Comparison of ENCODE assay signal across 1 cellular context in the genomic region with DNA sequence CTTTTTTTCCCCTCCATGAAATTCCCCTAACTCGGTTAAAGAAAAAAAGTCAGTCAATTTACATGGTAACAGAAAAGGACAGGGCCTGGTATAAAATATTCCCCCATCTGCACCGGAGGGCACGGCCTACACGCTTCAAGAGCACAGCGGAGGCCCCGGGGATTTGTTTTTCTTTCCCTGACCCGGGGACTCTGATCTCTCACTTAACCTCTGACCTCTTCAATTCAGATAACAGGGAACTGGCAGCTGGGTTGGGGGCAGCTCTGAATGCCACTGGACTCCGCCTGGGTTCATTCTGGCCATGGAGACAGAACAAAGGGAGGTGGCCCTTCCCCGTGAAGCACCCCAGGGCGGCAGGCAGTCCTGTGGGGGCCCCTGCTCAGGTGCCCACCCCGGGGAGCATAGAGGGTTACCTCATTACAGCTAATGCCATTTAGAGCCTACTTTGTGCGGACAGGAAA.
TF ChIP-seq lines count a peak whose summit lies in the region.

No MANE protein-coding gene starts in this region.

TF ChIP-seq in HepG2, 621 proteins besides CTCF, POLR2A, EP300 and RAD21 (continued from another document and continues in another):
- TF ChIP-seq, protein P1, sequence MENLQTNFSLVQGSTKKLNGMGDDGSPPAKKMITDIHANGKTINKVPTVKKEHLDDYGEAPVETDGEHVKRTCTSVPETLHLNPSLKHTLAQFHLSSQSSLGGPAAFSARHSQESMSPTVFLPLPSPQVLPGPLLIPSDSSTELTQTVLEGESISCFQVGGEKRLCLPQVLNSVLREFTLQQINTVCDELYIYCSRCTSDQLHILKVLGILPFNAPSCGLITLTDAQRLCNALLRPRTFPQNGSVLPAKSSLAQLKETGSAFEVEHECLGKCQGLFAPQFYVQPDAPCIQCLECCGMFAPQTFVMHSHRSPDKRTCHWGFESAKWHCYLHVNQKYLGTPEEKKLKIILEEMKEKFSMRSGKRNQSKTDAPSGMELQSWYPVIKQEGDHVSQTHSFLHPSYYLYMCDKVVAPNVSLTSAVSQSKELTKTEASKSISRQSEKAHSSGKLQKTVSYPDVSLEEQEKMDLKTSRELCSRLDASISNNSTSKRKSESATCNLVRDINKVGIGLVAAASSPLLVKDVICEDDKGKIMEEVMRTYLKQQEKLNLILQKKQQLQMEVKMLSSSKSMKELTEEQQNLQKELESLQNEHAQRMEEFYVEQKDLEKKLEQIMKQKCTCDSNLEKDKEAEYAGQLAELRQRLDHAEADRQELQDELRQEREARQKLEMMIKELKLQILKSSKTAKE (CRISPR knock-in tag; IDR thresholded peaks at IDR 0.05; ENCODE audit: borderline replicate concordance) = peak; percentile 48; the same call in 1 of the 2 replicates
- TF ChIP-seq JUND (CRISPR knock-in tag; IDR thresholded peaks at IDR 0.05) (no peak), FOSL1 (CRISPR knock-in tag; IDR thresholded peaks at IDR 0.05; ENCODE audit: borderline replicate concordance) (no peak; the same call in 1 of the 2 replicates), SMC3 (IDR thresholded peaks at IDR 0.05; ENCODE audit: low read length) (no peak), SNAI1 (CRISPR knock-in tag; IDR thresholded peaks at IDR 0.05; ENCODE audit: borderline replicate concordance) (no peak), CHD4 (IDR thresholded peaks at IDR 0.05; ENCODE audit: borderline replicate concordance, low read length) (peak; percentile 48; the same call in 1 of the 2 replicates), ZFP1 (CRISPR knock-in tag; IDR thresholded peaks at IDR 0.05) (no peak), ZBTB7B (CRISPR knock-in tag; IDR thresholded peaks at IDR 0.05) (peak; percentile 90), ZNF3 (CRISPR knock-in tag; IDR thresholded peaks at IDR 0.05) (peak; percentile 93), NCOR1 (IDR thresholded peaks at IDR 0.05; ENCODE audit: borderline replicate concordance, low read length) (peak; percentile 90), RBM39 (IDR thresholded peaks at IDR 0.05; ENCODE audit: low read depth, low read length, poor library complexity, severe bottlenecking) (no peak), RARA (CRISPR knock-in tag; IDR thresholded peaks at IDR 0.05) (peak; percentile 84), TCF7 (IDR thresholded peaks at IDR 0.05; ENCODE audit: low read depth) (peak; percentile 76), PHB2 (IDR thresholded peaks at IDR 0.05; ENCODE audit: partially characterized antibody) (no peak), ZFP82 (CRISPR knock-in tag; IDR thresholded peaks at IDR 0.05; ENCODE audit: borderline replicate concordance) (no peak), BCL6 (CRISPR knock-in tag; IDR thresholded peaks at IDR 0.05) (peak; percentile 79), NR1H2 (CRISPR knock-in tag; IDR thresholded peaks at IDR 0.05; ENCODE audit: borderline replicate concordance, low read depth) (no peak), SOX5 (CRISPR knock-in tag; IDR thresholded peaks at IDR 0.05; ENCODE audit: borderline replicate concordance) (peak; percentile 85), ZFYVE20 (CRISPR knock-in tag; IDR thresholded peaks at IDR 0.05; ENCODE audit: borderline replicate concordance, low read depth) (no peak), XRCC5 (optimal IDR thresholded peaks at IDR 0.05; ENCODE audit: low read length) (peak; percentile 77), KLF15 (CRISPR knock-in tag; IDR thresholded peaks at IDR 0.05; ENCODE audit: borderline replicate concordance) (no peak), SSRP1 (CRISPR knock-in tag; IDR thresholded peaks at IDR 0.05) (no peak), CEBPG (CRISPR knock-in tag; IDR thresholded peaks at IDR 0.05) (0 out of 2 replicates have a peak, but pooled peaks have one; percentile 8), BRCA1 (CRISPR knock-in tag; IDR thresholded peaks at IDR 0.05) (0 out of 2 replicates have a peak, but pooled peaks have one; percentile 14), ZMAT3 (CRISPR knock-in tag; conservative IDR thresholded peaks at IDR 0.05) (0 out of 2 replicates have a peak, but pooled peaks have one; percentile 18), RARG (CRISPR knock-in tag; IDR thresholded peaks at IDR 0.05; ENCODE audit: low read depth) (no peak), NR2F2 (IDR thresholded peaks at IDR 0.05; ENCODE audit: borderline replicate concordance, low read depth) (peak; percentile 98), NKX3-1 (CRISPR knock-in tag; IDR thresholded peaks at IDR 0.05) (peak; percentile 90), NFYC (CRISPR knock-in tag; IDR thresholded peaks at IDR 0.05) (no peak), CCAR2 (optimal IDR thresholded peaks at IDR 0.05; ENCODE audit: low read depth, low read length) (no peak), ZNF326 (CRISPR knock-in tag; IDR thresholded peaks at IDR 0.05; ENCODE audit: borderline replicate concordance) (no peak), ZNF441 (CRISPR knock-in tag; IDR thresholded peaks at IDR 0.05; ENCODE audit: borderline replicate concordance) (peak; percentile 20; the same call in 1 of the 2 replicates), STAG1 (CRISPR knock-in tag; IDR thresholded peaks at IDR 0.05) (peak; percentile 34; the same call in 1 of the 2 replicates), RBAK (CRISPR knock-in tag; IDR thresholded peaks at IDR 0.05) (no peak), PHF21A (CRISPR knock-in tag; IDR thresholded peaks at IDR 0.05) (peak; percentile 82; the same call in 1 of the 2 replicates), ZNF619 (CRISPR knock-in tag; IDR thresholded peaks at IDR 0.05) (no peak; the same call in 1 of the 2 replicates), ZNF772 (CRISPR knock-in tag; IDR thresholded peaks at IDR 0.05) (peak; percentile 7; the same call in 1 of the 2 replicates), POLR2G (IDR thresholded peaks at IDR 0.05; ENCODE audit: low read depth, low read length) (peak; percentile 69), ZBTB3 (CRISPR knock-in tag; IDR thresholded peaks at IDR 0.05; ENCODE audit: borderline replicate concordance, low read depth) (no peak), ZNF484 (CRISPR knock-in tag; IDR thresholded peaks at IDR 0.05; ENCODE audit: borderline replicate concordance, low read depth) (no peak), SP5 (CRISPR knock-in tag; IDR thresholded peaks at IDR 0.05; ENCODE audit: borderline replicate concordance, low read depth) (peak; percentile 63)
- TF ChIP-seq, protein P2, sequence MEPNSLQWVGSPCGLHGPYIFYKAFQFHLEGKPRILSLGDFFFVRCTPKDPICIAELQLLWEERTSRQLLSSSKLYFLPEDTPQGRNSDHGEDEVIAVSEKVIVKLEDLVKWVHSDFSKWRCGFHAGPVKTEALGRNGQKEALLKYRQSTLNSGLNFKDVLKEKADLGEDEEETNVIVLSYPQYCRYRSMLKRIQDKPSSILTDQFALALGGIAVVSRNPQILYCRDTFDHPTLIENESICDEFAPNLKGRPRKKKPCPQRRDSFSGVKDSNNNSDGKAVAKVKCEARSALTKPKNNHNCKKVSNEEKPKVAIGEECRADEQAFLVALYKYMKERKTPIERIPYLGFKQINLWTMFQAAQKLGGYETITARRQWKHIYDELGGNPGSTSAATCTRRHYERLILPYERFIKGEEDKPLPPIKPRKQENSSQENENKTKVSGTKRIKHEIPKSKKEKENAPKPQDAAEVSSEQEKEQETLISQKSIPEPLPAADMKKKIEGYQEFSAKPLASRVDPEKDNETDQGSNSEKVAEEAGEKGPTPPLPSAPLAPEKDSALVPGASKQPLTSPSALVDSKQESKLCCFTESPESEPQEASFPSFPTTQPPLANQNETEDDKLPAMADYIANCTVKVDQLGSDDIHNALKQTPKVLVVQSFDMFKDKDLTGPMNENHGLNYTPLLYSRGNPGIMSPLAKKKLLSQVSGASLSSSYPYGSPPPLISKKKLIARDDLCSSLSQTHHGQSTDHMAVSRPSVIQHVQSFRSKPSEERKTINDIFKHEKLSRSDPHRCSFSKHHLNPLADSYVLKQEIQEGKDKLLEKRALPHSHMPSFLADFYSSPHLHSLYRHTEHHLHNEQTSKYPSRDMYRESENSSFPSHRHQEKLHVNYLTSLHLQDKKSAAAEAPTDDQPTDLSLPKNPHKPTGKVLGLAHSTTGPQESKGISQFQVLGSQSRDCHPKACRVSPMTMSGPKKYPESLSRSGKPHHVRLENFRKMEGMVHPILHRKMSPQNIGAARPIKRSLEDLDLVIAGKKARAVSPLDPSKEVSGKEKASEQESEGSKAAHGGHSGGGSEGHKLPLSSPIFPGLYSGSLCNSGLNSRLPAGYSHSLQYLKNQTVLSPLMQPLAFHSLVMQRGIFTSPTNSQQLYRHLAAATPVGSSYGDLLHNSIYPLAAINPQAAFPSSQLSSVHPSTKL (CRISPR knock-in tag; IDR thresholded peaks at IDR 0.05) = peak; percentile 86
- TF ChIP-seq, protein P3, sequence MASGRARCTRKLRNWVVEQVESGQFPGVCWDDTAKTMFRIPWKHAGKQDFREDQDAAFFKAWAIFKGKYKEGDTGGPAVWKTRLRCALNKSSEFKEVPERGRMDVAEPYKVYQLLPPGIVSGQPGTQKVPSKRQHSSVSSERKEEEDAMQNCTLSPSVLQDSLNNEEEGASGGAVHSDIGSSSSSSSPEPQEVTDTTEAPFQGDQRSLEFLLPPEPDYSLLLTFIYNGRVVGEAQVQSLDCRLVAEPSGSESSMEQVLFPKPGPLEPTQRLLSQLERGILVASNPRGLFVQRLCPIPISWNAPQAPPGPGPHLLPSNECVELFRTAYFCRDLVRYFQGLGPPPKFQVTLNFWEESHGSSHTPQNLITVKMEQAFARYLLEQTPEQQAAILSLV (CRISPR knock-in tag; IDR thresholded peaks at IDR 0.05; ENCODE audit: borderline replicate concordance) = no peak
- TF ChIP-seq, protein P4, sequence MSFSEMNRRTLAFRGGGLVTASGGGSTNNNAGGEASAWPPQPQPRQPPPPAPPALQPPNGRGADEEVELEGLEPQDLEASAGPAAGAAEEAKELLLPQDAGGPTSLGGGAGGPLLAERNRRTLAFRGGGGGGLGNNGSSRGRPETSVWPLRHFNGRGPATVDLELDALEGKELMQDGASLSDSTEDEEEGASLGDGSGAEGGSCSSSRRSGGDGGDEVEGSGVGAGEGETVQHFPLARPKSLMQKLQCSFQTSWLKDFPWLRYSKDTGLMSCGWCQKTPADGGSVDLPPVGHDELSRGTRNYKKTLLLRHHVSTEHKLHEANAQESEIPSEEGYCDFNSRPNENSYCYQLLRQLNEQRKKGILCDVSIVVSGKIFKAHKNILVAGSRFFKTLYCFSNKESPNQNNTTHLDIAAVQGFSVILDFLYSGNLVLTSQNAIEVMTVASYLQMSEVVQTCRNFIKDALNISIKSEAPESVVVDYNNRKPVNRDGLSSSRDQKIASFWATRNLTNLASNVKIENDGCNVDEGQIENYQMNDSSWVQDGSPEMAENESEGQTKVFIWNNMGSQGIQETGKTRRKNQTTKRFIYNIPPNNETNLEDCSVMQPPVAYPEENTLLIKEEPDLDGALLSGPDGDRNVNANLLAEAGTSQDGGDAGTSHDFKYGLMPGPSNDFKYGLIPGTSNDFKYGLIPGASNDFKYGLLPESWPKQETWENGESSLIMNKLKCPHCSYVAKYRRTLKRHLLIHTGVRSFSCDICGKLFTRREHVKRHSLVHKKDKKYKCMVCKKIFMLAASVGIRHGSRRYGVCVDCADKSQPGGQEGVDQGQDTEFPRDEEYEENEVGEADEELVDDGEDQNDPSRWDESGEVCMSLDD (CRISPR knock-in tag; IDR thresholded peaks at IDR 0.05; ENCODE audit: borderline replicate concordance) = peak; percentile 82
- TF ChIP-seq, protein P5, sequence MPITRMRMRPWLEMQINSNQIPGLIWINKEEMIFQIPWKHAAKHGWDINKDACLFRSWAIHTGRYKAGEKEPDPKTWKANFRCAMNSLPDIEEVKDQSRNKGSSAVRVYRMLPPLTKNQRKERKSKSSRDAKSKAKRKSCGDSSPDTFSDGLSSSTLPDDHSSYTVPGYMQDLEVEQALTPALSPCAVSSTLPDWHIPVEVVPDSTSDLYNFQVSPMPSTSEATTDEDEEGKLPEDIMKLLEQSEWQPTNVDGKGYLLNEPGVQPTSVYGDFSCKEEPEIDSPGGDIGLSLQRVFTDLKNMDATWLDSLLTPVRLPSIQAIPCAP (CRISPR knock-in tag; IDR thresholded peaks at IDR 0.05; ENCODE audit: low read depth) = no peak
- TF ChIP-seq, protein P6, sequence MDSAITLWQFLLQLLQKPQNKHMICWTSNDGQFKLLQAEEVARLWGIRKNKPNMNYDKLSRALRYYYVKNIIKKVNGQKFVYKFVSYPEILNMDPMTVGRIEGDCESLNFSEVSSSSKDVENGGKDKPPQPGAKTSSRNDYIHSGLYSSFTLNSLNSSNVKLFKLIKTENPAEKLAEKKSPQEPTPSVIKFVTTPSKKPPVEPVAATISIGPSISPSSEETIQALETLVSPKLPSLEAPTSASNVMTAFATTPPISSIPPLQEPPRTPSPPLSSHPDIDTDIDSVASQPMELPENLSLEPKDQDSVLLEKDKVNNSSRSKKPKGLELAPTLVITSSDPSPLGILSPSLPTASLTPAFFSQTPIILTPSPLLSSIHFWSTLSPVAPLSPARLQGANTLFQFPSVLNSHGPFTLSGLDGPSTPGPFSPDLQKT (CRISPR knock-in tag; IDR thresholded peaks at IDR 0.05; ENCODE audit: borderline replicate concordance) = no peak
- TF ChIP-seq, protein P7, sequence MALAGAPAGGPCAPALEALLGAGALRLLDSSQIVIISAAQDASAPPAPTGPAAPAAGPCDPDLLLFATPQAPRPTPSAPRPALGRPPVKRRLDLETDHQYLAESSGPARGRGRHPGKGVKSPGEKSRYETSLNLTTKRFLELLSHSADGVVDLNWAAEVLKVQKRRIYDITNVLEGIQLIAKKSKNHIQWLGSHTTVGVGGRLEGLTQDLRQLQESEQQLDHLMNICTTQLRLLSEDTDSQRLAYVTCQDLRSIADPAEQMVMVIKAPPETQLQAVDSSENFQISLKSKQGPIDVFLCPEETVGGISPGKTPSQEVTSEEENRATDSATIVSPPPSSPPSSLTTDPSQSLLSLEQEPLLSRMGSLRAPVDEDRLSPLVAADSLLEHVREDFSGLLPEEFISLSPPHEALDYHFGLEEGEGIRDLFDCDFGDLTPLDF (CRISPR knock-in tag; IDR thresholded peaks at IDR 0.05) = no peak
- TF ChIP-seq, protein P8, sequence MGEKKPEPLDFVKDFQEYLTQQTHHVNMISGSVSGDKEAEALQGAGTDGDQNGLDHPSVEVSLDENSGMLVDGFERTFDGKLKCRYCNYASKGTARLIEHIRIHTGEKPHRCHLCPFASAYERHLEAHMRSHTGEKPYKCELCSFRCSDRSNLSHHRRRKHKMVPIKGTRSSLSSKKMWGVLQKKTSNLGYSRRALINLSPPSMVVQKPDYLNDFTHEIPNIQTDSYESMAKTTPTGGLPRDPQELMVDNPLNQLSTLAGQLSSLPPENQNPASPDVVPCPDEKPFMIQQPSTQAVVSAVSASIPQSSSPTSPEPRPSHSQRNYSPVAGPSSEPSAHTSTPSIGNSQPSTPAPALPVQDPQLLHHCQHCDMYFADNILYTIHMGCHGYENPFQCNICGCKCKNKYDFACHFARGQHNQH (CRISPR knock-in tag; IDR thresholded peaks at IDR 0.05) = peak; percentile 67
- TF ChIP-seq, protein P9, sequence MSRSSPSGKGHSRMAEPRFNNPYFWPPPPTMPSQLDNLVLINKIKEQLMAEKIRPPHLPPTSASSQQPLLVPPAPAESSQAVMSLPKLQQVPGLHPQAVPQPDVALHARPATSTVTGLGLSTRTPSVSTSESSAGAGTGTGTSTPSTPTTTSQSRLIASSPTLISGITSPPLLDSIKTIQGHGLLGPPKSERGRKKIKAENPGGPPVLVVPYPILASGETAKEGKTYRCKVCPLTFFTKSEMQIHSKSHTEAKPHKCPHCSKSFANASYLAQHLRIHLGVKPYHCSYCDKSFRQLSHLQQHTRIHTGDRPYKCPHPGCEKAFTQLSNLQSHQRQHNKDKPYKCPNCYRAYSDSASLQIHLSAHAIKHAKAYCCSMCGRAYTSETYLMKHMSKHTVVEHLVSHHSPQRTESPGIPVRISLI (CRISPR knock-in tag; IDR thresholded peaks at IDR 0.05; ENCODE audit: borderline replicate concordance) = peak; percentile 37; the same call in 1 of the 2 replicates
